Comparison of ENCODE assay signal across 26 cellular contexts in genomic region chr13:29805994-29806748, GRCh38. TPM values are rescaled to one million over a fixed set of nuclear protein-coding genes. Genes with fewer than 3 reads are reported as not detected.
DNase-seq lines count a peak whose midpoint lies in the region; ATAC-seq and TF ChIP-seq lines count a peak whose summit lies in the region.
"Had no signal": no experiment of that assay in that cellular context is flagged by ENCODE, and none has a peak within 500 bp of the region (broad histone marks: within the 10 kb centered on the region; RNA-seq: fewer than 3 reads in every experiment).

No MANE protein-coding gene starts in this region.

- no peaks in the 10 kb centered on the region for H3K9me3 Mint-ChIP-seq in activated naive CD4-positive, alpha-beta T cell treated with anti-CD3 and anti-CD28 coated beads, Interleukin-2, amount 50 U/mL, for 72 hours
- H3K9me3 Mint-ChIP-seq in stimulated activated effector memory CD8-positive, alpha-beta T cell treated with anti-CD3 and anti-CD28 coated beads, Interleukin-12 subunit alpha, Interleukin-12 subunit beta, amount 100 ng/mL, for 72 hours, result no peaks in the 10 kb centered on the region
- H3K9me3 Mint-ChIP-seq: activated CD4-positive, alpha-beta T cell treated with anti-CD3 and anti-CD28 coated beads, Interleukin-2, amount 10 ng/mL, durations not matched to agents 24 days and 14 days; brain; dendritic cell treated with granulocyte-macrophage colony-stimulating factor and Interleukin-4, amounts not matched to agents 40 ng/mL and 50 ng/mL, for 4 days had no signal

- H3K9ac ChIP-seq in OCI-LY3 (ENCODE audit: low read length), result no peak overlapping the region; the same call in 1 of the 2 replicates

- peak in 1 of 2 donors; percentile 11 for DNase-seq in activated naive CD4-positive, alpha-beta T cell treated with anti-CD3 and anti-CD28 coated beads, Interleukin-2, amount 50 U/mL, for 72 hours (ENCODE audit: low spot score in 2 of 2)
- DNase-seq in activated naive CD4-positive, alpha-beta T cell (lab: John Stamatoyannopoulos, UW), result no peak
- DNase-seq in stimulated activated effector memory CD8-positive, alpha-beta T cell treated with anti-CD3 and anti-CD28 coated beads, Interleukin-12 subunit alpha, Interleukin-12 subunit beta, amount 100 ng/mL, for 72 hours (ENCODE audit: low spot score in 2 of 2), result peak in 1 of 2 donors; percentile 55
- DNase-seq in NCI-H1105 (lab: John Stamatoyannopoulos, UW), result no peak
- no peak for DNase-seq in NCI-H510A treated with DMSO at 0.1 percent for 48 hours (lab: John Stamatoyannopoulos, UW)
- DNase-seq: activated CD4-positive, alpha-beta T cell treated with anti-CD3 and anti-CD28 coated beads, Interleukin-2, amount 10 ng/mL, durations not matched to agents 24 days and 14 days; activated CD8-positive, alpha-beta memory T cell treated with anti-CD3 and anti-CD28 coated beads, Interleukin-2, amount 50 U/mL, for 4 hours; activated gamma-delta T cell; amniotic stem cell; Caco-2; DMS53; erythroblast; glutamatergic neuron; left lung; mesenchymal stem cell; NCI-H1694; NCI-H446; NCI-H82; ovary had no signal

- ATAC-seq in activated naive CD4-positive, alpha-beta T cell treated with anti-CD3 and anti-CD28 coated beads, Interleukin-2, amount 50 U/mL, for 72 hours, result peak; percentile 66 to 96
- peak; percentile 56 for ATAC-seq in HG02840 (IDR thresholded peaks at IDR 0.05; ENCODE audit: low FRiP score, unreplicated experiment)
- ATAC-seq in stimulated activated effector memory CD8-positive, alpha-beta T cell treated with anti-CD3 and anti-CD28 coated beads, Interleukin-12 subunit alpha, Interleukin-12 subunit beta, amount 100 ng/mL, for 72 hours, result peak; percentile 96
- ATAC-seq: left lung had no signal

- peaks cover 40% of the 10 kb centered on the region for H3K4me1 Mint-ChIP-seq in stimulated activated effector memory CD8-positive, alpha-beta T cell treated with anti-CD3 and anti-CD28 coated beads, Interleukin-12 subunit alpha, Interleukin-12 subunit beta, amount 100 ng/mL, for 72 hours

- H2AFZ ChIP-seq in OCI-LY3 (ENCODE audit: low read depth, low read length), result no peak overlapping the region

- H3K4me3 Mint-ChIP-seq in stimulated activated effector memory CD8-positive, alpha-beta T cell treated with anti-CD3 and anti-CD28 coated beads, Interleukin-12 subunit alpha, Interleukin-12 subunit beta, amount 100 ng/mL, for 72 hours, result no peak overlapping the region
- H3K4me3 Mint-ChIP-seq: activated CD4-positive, alpha-beta T cell treated with anti-CD3 and anti-CD28 coated beads, Interleukin-2, amount 10 ng/mL, durations not matched to agents 24 days and 14 days; brain; dendritic cell treated with granulocyte-macrophage colony-stimulating factor and Interleukin-4, amounts not matched to agents 40 ng/mL and 50 ng/mL, for 4 days had no signal

- peak overlapping the region; percentile 46 for H3K4me3 ChIP-seq in OCI-LY3 (ENCODE audit: low read length)
- H3K4me3 ChIP-seq: HAP-1, left lung, ovary, tibial nerve had no signal

- H3K27me3 ChIP-seq in OCI-LY3 (ENCODE audit: low read depth, low read length), result no peaks in the 10 kb centered on the region
- H3K27me3 ChIP-seq: left lung, ovary, tibial nerve had no signal

- peaks cover 3% of the 10 kb centered on the region; the same call in 1 of the 2 replicates for H4K20me1 ChIP-seq in OCI-LY3 (ENCODE audit: insufficient read depth, low read length)

- H3K9me3 ChIP-seq in OCI-LY3 (ENCODE audit: insufficient read depth, low read length), result no peaks in the 10 kb centered on the region
- H3K9me3 ChIP-seq: Caco-2, HAP-1, left lung, ovary, tibial nerve had no signal

- no peak overlapping the region for H3K27ac Mint-ChIP-seq in activated naive CD4-positive, alpha-beta T cell treated with anti-CD3 and anti-CD28 coated beads, Interleukin-2, amount 50 U/mL, for 72 hours
- H3K27ac Mint-ChIP-seq in stimulated activated effector memory CD8-positive, alpha-beta T cell treated with anti-CD3 and anti-CD28 coated beads, Interleukin-12 subunit alpha, Interleukin-12 subunit beta, amount 100 ng/mL, for 72 hours, result peak overlapping the region; percentile 6
- H3K27ac Mint-ChIP-seq: activated CD4-positive, alpha-beta T cell treated with anti-CD3 and anti-CD28 coated beads, Interleukin-2, amount 10 ng/mL, durations not matched to agents 24 days and 14 days; brain; dendritic cell treated with granulocyte-macrophage colony-stimulating factor and Interleukin-4, amounts not matched to agents 40 ng/mL and 50 ng/mL, for 4 days had no signal

- H3K36me3 ChIP-seq in OCI-LY3 (replicated peaks; ENCODE audit: low read depth, low read length), result no peaks in the 10 kb centered on the region
- H3K36me3 ChIP-seq: HAP-1, left lung, ovary, tibial nerve had no signal

- peaks cover 79% of the 10 kb centered on the region for H3K4me1 ChIP-seq in OCI-LY3 (ENCODE audit: low read length)
- H3K4me1 ChIP-seq: HAP-1 had no signal

- H3K4me2 ChIP-seq in OCI-LY3 (ENCODE audit: low read length), result peak overlapping the region; percentile 67

- TF ChIP-seq CTCF in OCI-LY3 (IDR thresholded peaks at IDR 0.05; ENCODE audit: low read depth, low read length), result no peak

- H3K27ac ChIP-seq in OCI-LY3 (ENCODE audit: low read length), result peak overlapping the region; percentile 35
- H3K27ac ChIP-seq: C4-2B, left lung, ovary, tibial nerve had no signal

- no peaks in the 10 kb centered on the region for H3K36me3 Mint-ChIP-seq in activated naive CD4-positive, alpha-beta T cell treated with anti-CD3 and anti-CD28 coated beads, Interleukin-2, amount 50 U/mL, for 72 hours
- no peaks in the 10 kb centered on the region for H3K36me3 Mint-ChIP-seq in stimulated activated effector memory CD8-positive, alpha-beta T cell treated with anti-CD3 and anti-CD28 coated beads, Interleukin-12 subunit alpha, Interleukin-12 subunit beta, amount 100 ng/mL, for 72 hours

- H3K79me2 ChIP-seq in OCI-LY3 (ENCODE audit: low read length), result peaks cover 82% of the 10 kb centered on the region

RNA-seq across cellular contexts. Expression of gene UBL3, which starts 44.2 kb away (rescaled TPM):
- 1 to 10 TPM; 7.3 to 8.7 TPM for total RNA-seq in activated naive CD4-positive, alpha-beta T cell treated with anti-CD3 and anti-CD28 coated beads, Interleukin-2, amount 50 U/mL, for 72 hours
